ENCODE assay signal across 3 cellular contexts in genomic region chr6:32012941-32013617, GRCh38. TPM values are rescaled to one million over a fixed set of nuclear protein-coding genes. Genes with fewer than 3 reads are reported as not detected.
"Had no signal": no experiment of that assay in that cellular context is flagged by ENCODE, and none has a peak within 500 bp of the region (broad histone marks: within the 10 kb centered on the region; RNA-seq: fewer than 3 reads in every experiment).

No MANE protein-coding gene starts in this region.

RNA-seq across cellular contexts. Expression of gene CYP21A2, which starts 25.1 kb away (rescaled TPM):
- total RNA-seq: kidney epithelial cell, smooth muscle cell had no signal
- polyA plus RNA-seq: SK-N-SH, smooth muscle cell had no signal
